ENCODE assay signal across 10 cellular contexts in the genomic region with DNA sequence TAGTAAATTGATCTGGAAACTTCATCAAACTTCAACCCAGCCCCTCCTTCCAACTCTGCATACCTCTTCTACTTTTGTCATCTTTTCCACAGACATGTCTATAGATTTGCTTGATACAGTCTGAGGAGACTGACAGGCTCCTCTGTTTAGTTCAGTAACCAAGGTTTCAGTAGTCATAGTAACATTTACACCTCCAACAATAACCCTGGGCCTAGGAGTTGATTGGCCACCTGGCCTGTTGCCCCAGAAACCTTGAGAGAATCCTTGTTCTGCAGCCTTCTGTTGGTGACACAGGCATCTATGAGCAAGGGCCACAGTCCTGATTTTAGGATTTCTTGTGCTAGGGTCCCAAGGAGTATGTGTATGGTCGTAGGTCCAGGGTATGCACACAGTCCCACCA. TPM values are rescaled to one million over a fixed set of nuclear protein-coding genes. Genes with fewer than 3 reads are reported as not detected.
DNase-seq lines count a peak whose midpoint lies in the region; ATAC-seq, FAIRE-seq and TF ChIP-seq lines count a peak whose summit lies in the region.
"Had no signal": no experiment of that assay in that cellular context is flagged by ENCODE, and none has a peak within 500 bp of the region (broad histone marks: within the 10 kb centered on the region; RNA-seq: fewer than 3 reads in every experiment).

A gene (minus strand): TSS at position 122 of the 400 bp plus-strand sequence. CDS start 26 bp downstream, at position 96.

- H3K4me2 ChIP-seq in Karpas-422 (ENCODE audit: low read depth, low read length, poor library complexity, severe bottlenecking) (no peak within 1 kb of the TSS), neural cell (ENCODE audit: low read length) (no peak within 1 kb of the TSS)

- no peaks in the 10 kb centered on the region for H3K4me1 ChIP-seq in Karpas-422 (ENCODE audit: low read length)

- H4K20me1 ChIP-seq in Karpas-422 (ENCODE audit: insufficient read depth, low read depth, low read length) (0 out of 2 replicates have a peak, but pooled peaks cover 7% of the 10 kb centered on the region), neural cell (ENCODE audit: insufficient read depth) (no peaks in the 10 kb centered on the region)

- no peak for DNase-seq in activated CD4-positive, alpha-beta T cell treated with anti-CD3 and anti-CD28 coated beads, Interleukin-2, amount 10 ng/mL, durations not matched to agents 7 days and 5 days
- DNase-seq in activated CD4-positive, alpha-beta T cell treated with anti-CD3 and anti-CD28 coated beads, Interleukin-2, amount 50 U/mL, for 4 hours, result no peak
- DNase-seq in Karpas-422 (peak; percentile 68), astrocyte of the hippocampus (ENCODE audit: low read depth, low spot score) (peak; percentile 22), Ammon's horn (ENCODE audit: low spot score) (no peak), HTR-8/SVneo (ENCODE audit: insufficient read length, low spot score) (no peak)
- DNase-seq: anterior cingulate cortex had no signal

- H3K36me3 Mint-ChIP-seq in activated CD4-positive, alpha-beta T cell treated with anti-CD3 and anti-CD28 coated beads, Interleukin-2, amount 10 ng/mL, durations not matched to agents 7 days and 5 days (ENCODE audit: low read depth), result peaks cover 34% of the 10 kb centered on the region

- H3K9me2 ChIP-seq in Karpas-422 (replicated peaks; ENCODE audit: insufficient read depth, low read length) (no peaks in the 10 kb centered on the region), neural cell (ENCODE audit: insufficient read depth, low read length) (no peaks in the 10 kb centered on the region)

- peaks cover 5% of the 10 kb centered on the region for H3K4me1 Mint-ChIP-seq in activated CD4-positive, alpha-beta T cell treated with anti-CD3 and anti-CD28 coated beads, Interleukin-2, amount 10 ng/mL, durations not matched to agents 7 days and 5 days

- no peak for TF ChIP-seq CTCF in neural cell (IDR thresholded peaks at IDR 0.05; ENCODE audit: poor library complexity, severe bottlenecking)

- H3K79me2 ChIP-seq in Karpas-422 (ENCODE audit: low read length) (no peaks in the 10 kb centered on the region), neural cell (replicated peaks; ENCODE audit: insufficient read depth, low read length) (no peaks in the 10 kb centered on the region)

- H3K27me3 ChIP-seq in Karpas-422 (ENCODE audit: low read length) (no peaks in the 10 kb centered on the region), neural cell (ENCODE audit: insufficient read depth, low read depth, low read length) (no peaks in the 10 kb centered on the region)

- H3K27me3 Mint-ChIP-seq in activated CD4-positive, alpha-beta T cell treated with anti-CD3 and anti-CD28 coated beads, Interleukin-2, amount 10 ng/mL, durations not matched to agents 7 days and 5 days, result no peaks in the 10 kb centered on the region

- H2AFZ ChIP-seq in Karpas-422 (ENCODE audit: low read length), result no peak within 1 kb of the TSS
- H2AFZ ChIP-seq in neural cell (ENCODE audit: low read depth, low read length), result no peak within 1 kb of the TSS

- H3K27ac ChIP-seq in Karpas-422 (ENCODE audit: low read length), result no peak within 1 kb of the TSS
- H3K27ac ChIP-seq in neural cell (ENCODE audit: low read length), result peak within 1 kb of the TSS; percentile 66

- no peak within 1 kb of the TSS for H3K4me3 Mint-ChIP-seq in activated CD4-positive, alpha-beta T cell treated with anti-CD3 and anti-CD28 coated beads, Interleukin-2, amount 10 ng/mL, durations not matched to agents 7 days and 5 days

- CTCF ChIA-PET in activated CD4-positive, alpha-beta T cell treated with anti-CD3 and anti-CD28 coated beads, Interleukin-2, amount 10 ng/mL, durations not matched to agents 7 days and 5 days (lab: Charles Lee), result no interaction called here

- H3K9me3 ChIP-seq in Karpas-422 (ENCODE audit: low read length) (no peaks in the 10 kb centered on the region), neural cell (ENCODE audit: low read length) (no peaks in the 10 kb centered on the region)

- POLR2A ChIA-PET in activated CD4-positive, alpha-beta T cell treated with anti-CD3 and anti-CD28 coated beads, Interleukin-2, amount 10 ng/mL, durations not matched to agents 7 days and 5 days (lab: Charles Lee), result no interaction called here

- TF ChIP-seq RAD21 in neural cell (conservative IDR thresholded peaks at IDR 0.05), result no peak

- H3F3A ChIP-seq in neural cell (ENCODE audit: insufficient read depth, low read length, poor library complexity, severe bottlenecking), result no peaks in the 10 kb centered on the region

- H3K27ac Mint-ChIP-seq in activated CD4-positive, alpha-beta T cell treated with anti-CD3 and anti-CD28 coated beads, Interleukin-2, amount 10 ng/mL, durations not matched to agents 7 days and 5 days, result peak within 1 kb of the TSS; percentile 13

- TF ChIP-seq EP300 in neural cell (conservative IDR thresholded peaks at IDR 0.05; ENCODE audit: poor library complexity, severe bottlenecking), result peak; percentile 37

- FAIRE-seq in HTR-8/SVneo (lab: Jason Lieb, UNC), result no peak

- no peak within 1 kb of the TSS for H3K4me3 ChIP-seq in Karpas-422 (ENCODE audit: low read length)
- peak within 1 kb of the TSS; percentile 10 for H3K4me3 ChIP-seq in neural cell (ENCODE audit: low read length)

- ATAC-seq in GM18502 (IDR thresholded peaks at IDR 0.05; ENCODE audit: poor library complexity, unreplicated experiment), result no peak

- peaks cover 9% of the 10 kb centered on the region; the same call in 1 of the 2 replicates for H3K36me3 ChIP-seq in Karpas-422 (ENCODE audit: insufficient read depth, low read length)
- peaks cover 7% of the 10 kb centered on the region for H3K36me3 ChIP-seq in neural cell (ENCODE audit: insufficient read depth, low read length)

- no peak within 1 kb of the TSS for H3K9ac ChIP-seq in Karpas-422 (ENCODE audit: low read length)
- no peak within 1 kb of the TSS for H3K9ac ChIP-seq in neural cell (ENCODE audit: low read length)

- no peaks in the 10 kb centered on the region for H3K9me3 Mint-ChIP-seq in activated CD4-positive, alpha-beta T cell treated with anti-CD3 and anti-CD28 coated beads, Interleukin-2, amount 10 ng/mL, durations not matched to agents 7 days and 5 days

TF ChIP-seq in neural cell, 6 proteins besides CTCF, POLR2A, EP300 and RAD21:
- TF ChIP-seq MXI1 (conservative IDR thresholded peaks at IDR 0.05; ENCODE audit: poor library complexity, severe bottlenecking) (peak; percentile 45), EZH2 (IDR thresholded peaks at IDR 0.05; ENCODE audit: borderline replicate concordance, insufficient read depth, low read length, poor library complexity, severe bottlenecking) (no peak)
TF ChIP-seq in neural cell: peak in this region for 1.

RNA-seq across cellular contexts. Expression of the gene that starts here (rescaled TPM):
- total RNA-seq in activated CD4-positive, alpha-beta T cell treated with anti-CD3 and anti-CD28 coated beads, Interleukin-2, amount 10 ng/mL, durations not matched to agents 7 days and 5 days, result under 1 TPM in 1 of 2 experiments, not detected in 1; 0.65 TPM
- not detected in 2 replicates for total RNA-seq in Karpas-422 (2014; rRNA removed; shearing (Covaris generic); ENCODE audit: low replicate concordance)
- polyA plus RNA-seq in neural cell, result not detected in 2 replicates
- not detected in 2 replicates for polyA minus RNA-seq in neural cell
- total RNA-seq: T-helper 1 cell treated with Interleukin-12 subunit alpha and Interleukin-12 subunit beta and Interleukin-4 antibody, amounts not matched to agents 30 ng/mL and 1 ng/mL, for 36 hours had no signal

Comparison
In these comparisons a context has a peak if more than half of its experiments do, and no peak if none do; other contexts are left out.
1. Peak in DNase-seq in Karpas-422; RNA of the gene not detected or under 1 TPM.